ENCODE assay signal across 13 cellular contexts in genomic region chr16:88306860-88307545, GRCh38.
DNase-seq lines count a peak whose midpoint lies in the region; ATAC-seq and TF ChIP-seq lines count a peak whose summit lies in the region.
"Had no signal": no experiment of that assay in that cellular context is flagged by ENCODE, and none has a peak within 500 bp of the region (broad histone marks: within the 10 kb centered on the region; RNA-seq: fewer than 3 reads in every experiment).

No MANE protein-coding gene starts in this region.

- peaks cover 18% of the 10 kb centered on the region for H3K4me1 ChIP-seq in ovary (ENCODE audit: insufficient read depth)

- no peak for TF ChIP-seq POLR2A in ovary (IDR thresholded peaks at IDR 0.05)

- intact Hi-C loops in ovary (cut with DNase I), result no loop called here

- no peaks in the 10 kb centered on the region for H3K9me3 ChIP-seq in ovary
- H3K9me3 ChIP-seq: suprapubic skin had no signal

- in situ Hi-C loops in GM13976 (cut with MboI; ENCODE audit: low sequenced_read_pairs, unreplicated experiment), result no loop called here

- no peak overlapping the region for H3K27ac ChIP-seq in ovary
- H3K27ac ChIP-seq: foreskin keratinocyte, suprapubic skin had no signal

- no peaks in the 10 kb centered on the region for H3K27me3 ChIP-seq in ovary
- H3K27me3 ChIP-seq: foreskin keratinocyte had no signal

- no peak for TF ChIP-seq CTCF in fibroblast of pulmonary artery (IDR thresholded peaks at IDR 0.05; ENCODE audit: low read length, missing control alignments)
- TF ChIP-seq CTCF in ovary (IDR thresholded peaks at IDR 0.05), result no peak
- TF ChIP-seq CTCF in GM10266 (IDR thresholded peaks at IDR 0.05; ENCODE audit: control insufficient read depth, insufficient read depth, low read depth, missing control alignments), result no peak
- TF ChIP-seq CTCF in GM13976 (IDR thresholded peaks at IDR 0.05; ENCODE audit: borderline replicate concordance, control extremely low read depth, extremely low read depth, insufficient read depth, missing control alignments), result no peak

- 10 to 18% (median 15%) methylated on average over 6 of the region's 6 CpGs for WGBS in ovary, 3 donors

- TF ChIP-seq EP300 in ovary (IDR thresholded peaks at IDR 0.05), result no peak

- peak; percentile 55 for ATAC-seq in SK-N-SH treated with all-trans-retinoic acid at 6 μM for 48 hours
- ATAC-seq: foreskin keratinocyte had no signal

- H3K36me3 ChIP-seq in ovary, result no peaks in the 10 kb centered on the region
- H3K36me3 ChIP-seq: suprapubic skin had no signal

- DNase-seq in EL, result peak; percentile 96
- peak; percentile 93 for DNase-seq in fibroblast of pulmonary artery (ENCODE audit: low read depth)
- peak in 4 of 5 donors; percentile 55 to 59 (median 57) for DNase-seq in ovary
- DNase-seq in NCI-H1417 (lab: John Stamatoyannopoulos, UW), result no peak
- DNase-seq in NCI-H1105 treated with DMSO at 0.1 percent for 48 hours (lab: John Stamatoyannopoulos, UW), result no peak
- no peak for DNase-seq in GM10266 (ENCODE audit: extremely low spot score)
- DNase-seq in GM13976 (ENCODE audit: low spot score), result no peak
- DNase-seq: activated CD4-positive, alpha-beta T cell treated with anti-CD3 and anti-CD28 coated beads, Interleukin-2, amount 50 U/mL, for 1 hour; NCI-H2029 treated with DMSO at 0.1 percent for 48 hours; stimulated activated CD4-positive, alpha-beta T cell treated with anti-CD3 and anti-CD28 coated beads, Interleukin-4, amount 100 ng/mL, for 1 hour had no signal

- no peak overlapping the region for H3K4me3 ChIP-seq in fibroblast of pulmonary artery (replicated peaks; ENCODE audit: low read depth, low read length)
- H3K4me3 ChIP-seq in ovary, result no peak overlapping the region
- H3K4me3 ChIP-seq: suprapubic skin had no signal

TF ChIP-seq in SK-N-SH treated with all-trans-retinoic acid at 6 μM for 48 hours, 23 proteins besides CTCF, POLR2A, EP300 and RAD21:
- 0 out of 2 replicates have a peak, but pooled peaks have one; percentile 20 for TF ChIP-seq TCF4 (CRISPR knock-in tag; IDR thresholded peaks at IDR 0.05; ENCODE audit: borderline replicate concordance)
- TF ChIP-seq CREB5 (CRISPR knock-in tag; IDR thresholded peaks at IDR 0.05; ENCODE audit: low read depth), result 0 out of 2 replicates have a peak, but pooled peaks have one; percentile 30
- TF ChIP-seq SNAI2 (CRISPR knock-in tag; IDR thresholded peaks at IDR 0.05), result no peak
- TF ChIP-seq ISL1 (CRISPR knock-in tag; IDR thresholded peaks at IDR 0.05), result peak; percentile 25; the same call in 1 of the 2 replicates

Comparison
In these comparisons a context has a peak if more than half of its experiments do, and no peak if none do; other contexts are left out.
1. DNase-seq: peak in EL (single experiment), fibroblast of pulmonary artery (single experiment) and ovary (4 of 5); none in NCI-H1417 (0 of 3), NCI-H1105 treated with DMSO at 0.1 percent for 48 hours (single experiment), GM10266 (single experiment) and GM13976 (single experiment).